In the genomic region with DNA sequence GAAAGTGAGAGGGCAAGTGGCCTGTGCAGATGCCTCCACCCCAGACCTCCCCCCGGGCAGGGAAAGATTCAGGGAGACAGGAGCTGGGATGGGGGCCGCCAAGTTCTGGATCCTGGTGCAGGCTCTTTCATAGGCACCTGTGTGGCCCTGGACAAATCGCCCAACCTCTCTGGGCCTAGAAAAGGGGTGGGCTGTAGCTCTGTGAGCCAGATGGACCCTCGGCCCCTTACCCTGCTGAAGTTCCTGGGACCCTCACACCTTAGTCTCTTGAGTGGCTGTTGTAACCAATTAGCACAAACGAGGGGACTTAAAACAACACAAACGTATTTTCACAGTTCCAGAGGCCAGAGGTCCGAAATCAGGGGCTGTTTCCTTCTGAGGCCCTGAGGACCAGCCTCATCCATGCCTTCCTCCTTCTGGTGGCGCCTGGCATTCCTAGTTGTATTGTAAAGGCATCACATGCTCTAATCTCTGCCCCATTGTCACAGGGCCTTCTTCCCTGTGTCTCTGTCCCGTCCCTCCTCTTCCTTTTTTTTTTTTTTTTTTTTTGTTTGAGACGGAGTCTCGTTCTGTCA, we compare ENCODE assay signal across 14 cellular contexts.
DNase-seq lines count a peak whose midpoint lies in the region; ATAC-seq and TF ChIP-seq lines count a peak whose summit lies in the region.
"Had no signal": no experiment of that assay in that cellular context is flagged by ENCODE, and none has a peak within 500 bp of the region (broad histone marks: within the 10 kb centered on the region; RNA-seq: fewer than 3 reads in every experiment).

No MANE protein-coding gene starts in this region.

- TF ChIP-seq RAD21 in SK-N-SH (IDR thresholded peaks at IDR 0.05; ENCODE audit: low read length) = no peak

- intact Hi-C loops in adrenal gland (cut with DNase I) = loop anchor here in 1 of 2 donors (5.0 kb wide), 1 partner anchor 166 kb away; no protein-coding TSS in a partner anchor

- H3K27ac ChIP-seq in SK-N-SH (ENCODE audit: low read depth in 2 of 2, low read length in 1 of 2) = no peak overlapping the region; a peak in 1 of 4 replicates
- H3K27ac ChIP-seq in DND-41 (ENCODE audit: low read length) = peak overlapping the region; percentile 25; the same call in 1 of the 2 replicates
- no peak overlapping the region for H3K27ac ChIP-seq in adrenal gland
- H3K27ac ChIP-seq: gastrocnemius medialis had no signal

- CTCF ChIA-PET in SK-N-SH (lab: Yijun Ruan, JAX) = interaction anchor here (0.8 to 21.9 kb wide), 4 partner anchors 61 to 206 kb away, joined by 4 to 566 read pairs (median 53); no protein-coding TSS in a partner anchor

- H3K4me2 ChIP-seq in SK-N-SH = no peak overlapping the region
- H3K4me2 ChIP-seq in DND-41 (ENCODE audit: insufficient read depth, low read length) = no peak overlapping the region

- TF ChIP-seq EP300 in SK-N-SH (IDR thresholded peaks at IDR 0.05; ENCODE audit: borderline replicate concordance in 1 of 2, low read depth in 1 of 2, low read length in 1 of 2) = no peak

- H3K9ac ChIP-seq in SK-N-SH = no peak overlapping the region
- no peak overlapping the region for H3K9ac ChIP-seq in DND-41 (ENCODE audit: low read depth, low read length)

- no peaks in the 10 kb centered on the region for H3K79me2 ChIP-seq in SK-N-SH (ENCODE audit: insufficient read depth)
- peaks cover 30% of the 10 kb centered on the region for H3K79me2 ChIP-seq in DND-41 (ENCODE audit: insufficient read depth, low read length)

- TF ChIP-seq CTCF in SK-N-SH (IDR thresholded peaks at IDR 0.05) (no peak), DND-41 (IDR thresholded peaks at IDR 0.05; ENCODE audit: borderline replicate concordance, extremely low read depth, low read length, poor library complexity, severe bottlenecking) (no peak), adrenal gland (IDR thresholded peaks at IDR 0.05) (peak in 2 of 6 experiments; percentile 10 to 22)

- H3K27me3 ChIP-seq in SK-N-SH (ENCODE audit: insufficient read depth) (no peaks in the 10 kb centered on the region), DND-41 (ENCODE audit: insufficient read depth, low read length, poor library complexity) (no peaks in the 10 kb centered on the region), adrenal gland (no peaks in the 10 kb centered on the region)
- H3K27me3 ChIP-seq: gastrocnemius medialis had no signal

- no peaks in the 10 kb centered on the region for H3K9me2 ChIP-seq in SK-N-SH

- H3F3A ChIP-seq in SK-N-SH (replicated peaks; ENCODE audit: insufficient read depth) = peaks cover 19% of the 10 kb centered on the region

- peak; percentile 47 for DNase-seq in SK-N-SH
- no peak for DNase-seq in DND-41
- peak in 5 of 7 donors; percentile 24 to 56 (median 27) for DNase-seq in adrenal gland
- DNase-seq in pons (ENCODE audit: low spot score) = peak; percentile 33
- no peak for DNase-seq in COLO829 (ENCODE audit: low spot score)
- DNase-seq in NCI-H526 treated with DMSO at 0.1 percent for 48 hours (lab: John Stamatoyannopoulos, UW) = no peak
- DNase-seq: ACHN, DMS79, small intestine, T1000, trophoblast cell had no signal

- no peak for TF ChIP-seq POLR2A in adrenal gland (IDR thresholded peaks at IDR 0.05)

- 90% methylated on average over 11 of the region's 11 CpGs for WGBS in SK-N-SH (ENCODE audit: low lambda C conversion rate)
- WGBS in adrenal gland, 4 donors = 70 to 72% (median 70%) methylated on average over 10 to 11 of the region's 11 CpGs

- H3K36me3 ChIP-seq in SK-N-SH (replicated peaks in 1 of 2; ENCODE audit: control insufficient read depth in 1 of 2, insufficient read depth in 2 of 2, low read length in 1 of 2) (peaks cover 58 to 72% of the 10 kb centered on the region in 2 experiments), DND-41 (ENCODE audit: insufficient read depth, low read length) (peaks cover 98% of the 10 kb centered on the region), adrenal gland (replicated peaks in 1 of 2) (peaks cover 0 to 86% of the 10 kb centered on the region in 2 donors)

- no peak overlapping the region for H3K4me3 ChIP-seq in SK-N-SH (ENCODE audit: low read depth in 2 of 2, low read length in 1 of 2)
- no peak overlapping the region for H3K4me3 ChIP-seq in DND-41 (ENCODE audit: low read depth in 1 of 2, low read length in 2 of 2)
- no peak overlapping the region for H3K4me3 ChIP-seq in adrenal gland
- H3K4me3 ChIP-seq: gastrocnemius medialis had no signal

- POLR2A ChIA-PET in SK-N-SH (lab: Yijun Ruan, JAX) = no interaction called here

- H3K4me1 ChIP-seq in SK-N-SH (ENCODE audit: control insufficient read depth in 1 of 2, insufficient read depth in 2 of 2, low read depth in 1 of 2, low read length in 1 of 2) (peaks cover 0 to 4% of the 10 kb centered on the region in 2 experiments; a peak in 2 of 4 replicates), DND-41 (ENCODE audit: insufficient read depth, low read length) (no peaks in the 10 kb centered on the region), adrenal gland (replicated peaks in 1 of 2) (peaks cover 0 to 17% of the 10 kb centered on the region in 2 donors)

- H4K20me1 ChIP-seq in SK-N-SH (ENCODE audit: insufficient read depth) = peaks cover 7% of the 10 kb centered on the region; the same call in 1 of the 2 replicates
- H4K20me1 ChIP-seq in DND-41 (ENCODE audit: insufficient read depth, low read length) = peaks cover 81% of the 10 kb centered on the region

- ATAC-seq in SK-N-SH treated with all-trans-retinoic acid at 6 μM for 48 hours (no peak), DND-41 (ENCODE audit: insufficient read depth, low read depth) (no peak), HG03025 (IDR thresholded peaks at IDR 0.05; ENCODE audit: low FRiP score, unreplicated experiment) (no peak)
- ATAC-seq: gastrocnemius medialis had no signal

- H2AFZ ChIP-seq in SK-N-SH (ENCODE audit: low read depth) (no peak overlapping the region), DND-41 (ENCODE audit: low read depth, low read length) (no peak overlapping the region)

- H3K9me3 ChIP-seq in SK-N-SH = no peaks in the 10 kb centered on the region
- no peaks in the 10 kb centered on the region for H3K9me3 ChIP-seq in DND-41 (ENCODE audit: insufficient read depth, low read length, severe bottlenecking)
- no peaks in the 10 kb centered on the region for H3K9me3 ChIP-seq in adrenal gland (replicated peaks in 1 of 3)
- H3K9me3 ChIP-seq: gastrocnemius medialis had no signal

TF ChIP-seq in SK-N-SH, 30 proteins besides CTCF, POLR2A, EP300 and RAD21 (continues in another document):
- TF ChIP-seq SMC3 (IDR thresholded peaks at IDR 0.05; ENCODE audit: low read depth, low read length) (no peak), TEAD4 (IDR thresholded peaks at IDR 0.05; ENCODE audit: borderline replicate concordance, insufficient read depth) (no peak), POLR2AphosphoS5 (IDR thresholded peaks at IDR 0.05; ENCODE audit: low read depth, low read length) (no peak), USF1 (IDR thresholded peaks at IDR 0.05; ENCODE audit: borderline replicate concordance, low read depth) (no peak)
- TF ChIP-seq, protein P1, sequence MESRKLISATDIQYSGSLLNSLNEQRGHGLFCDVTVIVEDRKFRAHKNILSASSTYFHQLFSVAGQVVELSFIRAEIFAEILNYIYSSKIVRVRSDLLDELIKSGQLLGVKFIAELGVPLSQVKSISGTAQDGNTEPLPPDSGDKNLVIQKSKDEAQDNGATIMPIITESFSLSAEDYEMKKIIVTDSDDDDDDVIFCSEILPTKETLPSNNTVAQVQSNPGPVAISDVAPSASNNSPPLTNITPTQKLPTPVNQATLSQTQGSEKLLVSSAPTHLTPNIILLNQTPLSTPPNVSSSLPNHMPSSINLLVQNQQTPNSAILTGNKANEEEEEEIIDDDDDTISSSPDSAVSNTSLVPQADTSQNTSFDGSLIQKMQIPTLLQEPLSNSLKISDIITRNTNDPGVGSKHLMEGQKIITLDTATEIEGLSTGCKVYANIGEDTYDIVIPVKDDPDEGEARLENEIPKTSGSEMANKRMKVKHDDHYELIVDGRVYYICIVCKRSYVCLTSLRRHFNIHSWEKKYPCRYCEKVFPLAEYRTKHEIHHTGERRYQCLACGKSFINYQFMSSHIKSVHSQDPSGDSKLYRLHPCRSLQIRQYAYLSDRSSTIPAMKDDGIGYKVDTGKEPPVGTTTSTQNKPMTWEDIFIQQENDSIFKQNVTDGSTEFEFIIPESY (IDR thresholded peaks at IDR 0.05; ENCODE audit: borderline replicate concordance, low read depth) = no peak

TF ChIP-seq in SK-N-SH treated with all-trans-retinoic acid at 6 μM for 48 hours, 23 proteins besides CTCF, POLR2A, EP300 and RAD21 (continues in another document):
- TF ChIP-seq ISL1 (CRISPR knock-in tag; IDR thresholded peaks at IDR 0.05) (no peak), ZC3H10 (CRISPR knock-in tag; IDR thresholded peaks at IDR 0.05) (no peak), SNAI2 (CRISPR knock-in tag; IDR thresholded peaks at IDR 0.05) (no peak), CREB5 (CRISPR knock-in tag; IDR thresholded peaks at IDR 0.05; ENCODE audit: low read depth) (no peak), ZFP30 (CRISPR knock-in tag; IDR thresholded peaks at IDR 0.05) (no peak), PATZ1 (CRISPR knock-in tag; IDR thresholded peaks at IDR 0.05; ENCODE audit: borderline replicate concordance) (no peak), ARNTL (CRISPR knock-in tag; IDR thresholded peaks at IDR 0.05; ENCODE audit: borderline replicate concordance, low read depth) (no peak), ZNF565 (CRISPR knock-in tag; conservative IDR thresholded peaks at IDR 0.05; ENCODE audit: low read depth) (no peak)

Comparison
In these comparisons a context has a peak if more than half of its experiments do, and no peak if none do; other contexts are left out.
1. DNase-seq: peak in SK-N-SH (single experiment), adrenal gland (5 of 7) and pons (single experiment); none in DND-41 (single experiment), COLO829 (single experiment) and NCI-H526 treated with DMSO at 0.1 percent for 48 hours (single experiment).